Comparison of ENCODE assay signal across 8 cellular contexts in genomic region chr5:74895906-74896305, GRCh38. TPM values are rescaled to one million over a fixed set of nuclear protein-coding genes. Genes with fewer than 3 reads are reported as not detected.
DNase-seq lines count a peak whose midpoint lies in the region; ATAC-seq and TF ChIP-seq lines count a peak whose summit lies in the region.

No MANE protein-coding gene starts in this region.

- TF ChIP-seq POLR2A in sigmoid colon (IDR thresholded peaks at IDR 0.05) = no peak

- TF ChIP-seq CTCF in AG09319 (IDR thresholded peaks at IDR 0.05; ENCODE audit: low read depth, low read length) (no peak), epithelial cell of esophagus (IDR thresholded peaks at IDR 0.05; ENCODE audit: insufficient read depth, low read depth, low read length, missing control alignments) (no peak), sigmoid colon (IDR thresholded peaks at IDR 0.05) (no peak)

- ATAC-seq in HG03045 (IDR thresholded peaks at IDR 0.05; ENCODE audit: unreplicated experiment) = no peak

- H3K4me3 ChIP-seq in epithelial cell of esophagus (ENCODE audit: low read length) = no peak overlapping the region
- H3K4me3 ChIP-seq in sigmoid colon = no peak overlapping the region

- DNase-seq in AG09319 (ENCODE audit: extremely low read depth, low read depth) = peak; percentile 28
- DNase-seq in NCI-H2029 (lab: John Stamatoyannopoulos, UW) = peak; percentile 81
- peak; percentile 75 for DNase-seq in epithelial cell of esophagus (ENCODE audit: low read depth)
- peak; percentile 68 for DNase-seq in middle frontal gyrus (ENCODE audit: extremely low spot score, low spot score)
- no peak for DNase-seq in NCI-H510A treated with DMSO at 0.1 percent for 48 hours (lab: John Stamatoyannopoulos, UW)
- no peak for DNase-seq in mesenteric fat pad (ENCODE audit: low spot score)
- no peak for DNase-seq in sigmoid colon

- WGBS in sigmoid colon, 2 donors = 25 to 71% methylated on average over 5 of the region's 5 CpGs

- intact Hi-C loops in sigmoid colon (cut with DNase I) = no loop called here

- no peaks in the 10 kb centered on the region for H3K27me3 ChIP-seq in sigmoid colon

- no peak overlapping the region for H3K27ac ChIP-seq in sigmoid colon

- no peak for TF ChIP-seq EP300 in sigmoid colon (IDR thresholded peaks at IDR 0.05)

- H3K4me1 ChIP-seq in sigmoid colon = peaks cover 0 to 5% (median 2%) of the 10 kb centered on the region in 4 donors

- no peaks in the 10 kb centered on the region for H3K36me3 ChIP-seq in sigmoid colon

- peaks cover 0 to 6% (median 1%) of the 10 kb centered on the region in 4 donors for H3K9me3 ChIP-seq in sigmoid colon

RNA-seq across cellular contexts. Expression of gene FAM169A, which starts 29.7 kb away (rescaled TPM):
- 0.16 TPM for total RNA-seq in mesenteric fat pad
- 1 to 10 TPM in 3 of 4 donors, under 1 TPM in 1; 0.95 to 3.3 (median 1.5) TPM for total RNA-seq in sigmoid colon
- 1 to 10 TPM; 1.4 to 2.5 (median 1.8) TPM for polyA plus RNA-seq in sigmoid colon

Comparison
In these comparisons a context has a peak if more than half of its experiments do, and no peak if none do; other contexts are left out.
1. DNase-seq: peak in AG09319 (single experiment), NCI-H2029 (single experiment), epithelial cell of esophagus (single experiment) and middle frontal gyrus (single experiment); none in NCI-H510A treated with DMSO at 0.1 percent for 48 hours (single experiment), mesenteric fat pad (single experiment) and sigmoid colon (single experiment).